Comparison of ENCODE assay signal across 8 cellular contexts in the genomic region with DNA sequence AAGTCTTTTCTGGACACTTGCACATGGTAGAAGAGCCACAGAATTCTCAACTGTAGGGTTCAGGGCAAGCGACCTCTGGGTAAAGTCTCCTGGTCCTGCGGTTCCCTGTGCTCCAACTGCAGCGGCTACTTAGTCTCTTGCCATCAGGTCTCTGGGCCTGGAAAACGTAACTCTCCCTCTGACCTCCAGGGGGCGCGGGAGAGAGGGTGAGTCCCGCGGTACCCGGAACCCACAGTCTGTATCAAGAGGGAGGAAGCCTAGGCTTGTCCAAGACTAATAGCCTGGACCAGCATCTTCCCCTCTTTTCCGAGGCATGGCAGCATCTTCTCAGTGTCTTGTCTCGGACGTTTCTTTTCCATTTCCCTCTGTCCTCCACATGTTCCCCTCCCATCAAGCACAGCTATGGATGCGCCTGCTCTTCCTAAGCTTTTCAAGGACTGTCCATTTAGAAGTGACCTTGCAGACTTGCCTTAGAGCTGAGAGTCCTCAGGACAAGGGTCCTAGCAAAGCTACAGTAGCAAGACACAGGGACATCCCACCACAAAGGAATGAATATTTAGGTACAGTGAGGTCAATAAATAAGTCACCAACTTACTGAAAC. TPM values are rescaled to one million over a fixed set of nuclear protein-coding genes. Genes with fewer than 3 reads are reported as not detected.
DNase-seq lines count a peak whose midpoint lies in the region; ATAC-seq, FAIRE-seq and TF ChIP-seq lines count a peak whose summit lies in the region.

No MANE protein-coding gene starts in this region.

- no peaks in the 10 kb centered on the region for H3K4me1 ChIP-seq in endothelial cell of umbilical vein (ENCODE audit: control insufficient read depth, extremely low read depth, insufficient read depth, low read length)

- no peaks in the 10 kb centered on the region for H3K4me1 Mint-ChIP-seq in activated CD4-positive, alpha-beta memory T cell treated with anti-CD3 and anti-CD28 coated beads, Interleukin-2, amount 10 ng/mL, durations not matched to agents 7 days and 5 days
- no peaks in the 10 kb centered on the region for H3K4me1 Mint-ChIP-seq in neural crest cell

- no peak overlapping the region for H3K4me2 ChIP-seq in endothelial cell of umbilical vein (ENCODE audit: insufficient read depth, low read length)

- H3K79me2 ChIP-seq in endothelial cell of umbilical vein (ENCODE audit: control insufficient read depth, insufficient read depth, low read length) = no peaks in the 10 kb centered on the region

- no peak overlapping the region for H3K27ac ChIP-seq in endothelial cell of umbilical vein (ENCODE audit: insufficient read depth, low read depth, low read length)

- H3K27me3 ChIP-seq in endothelial cell of umbilical vein (ENCODE audit: control insufficient read depth in 2 of 2, insufficient read depth in 2 of 2, low read length in 2 of 2) = peaks cover 2 to 10% of the 10 kb centered on the region in 2 experiments

- no peak overlapping the region for H3K4me3 Mint-ChIP-seq in activated CD4-positive, alpha-beta memory T cell treated with anti-CD3 and anti-CD28 coated beads, Interleukin-2, amount 10 ng/mL, durations not matched to agents 7 days and 5 days
- H3K4me3 Mint-ChIP-seq in neural crest cell = no peak overlapping the region

- H3K9ac ChIP-seq in endothelial cell of umbilical vein (replicated peaks; ENCODE audit: extremely low read depth, insufficient read depth, low read length) = no peak overlapping the region

- FAIRE-seq in endothelial cell of umbilical vein (lab: Jason Lieb, UNC) (peak; percentile 68), urothelium cell line (lab: Jason Lieb, UNC) (no peak)

- CTCF ChIA-PET in activated CD4-positive, alpha-beta memory T cell treated with anti-CD3 and anti-CD28 coated beads, Interleukin-2, amount 10 ng/mL, durations not matched to agents 7 days and 5 days (lab: Charles Lee) = interaction anchor here (0.7 to 1.7 kb wide), 10 partner anchors 8 to 392 kb away, joined by 3 to 7 read pairs (median 4); partner anchors contain the start of gene FSTL4
- CTCF ChIA-PET in endothelial cell of umbilical vein (lab: Charles Lee) = interaction anchor here (0.8 to 3.5 kb wide), 10 partner anchors 9 to 393 kb away, joined by 3 to 28 read pairs (median 5); partner anchors contain the start of gene FSTL4

- no peaks in the 10 kb centered on the region for H3K36me3 ChIP-seq in endothelial cell of umbilical vein (ENCODE audit: control insufficient read depth in 2 of 2, extremely low read depth in 1 of 2, insufficient read depth in 2 of 2, low read length in 2 of 2)

- H3K9me3 Mint-ChIP-seq in activated CD4-positive, alpha-beta memory T cell treated with anti-CD3 and anti-CD28 coated beads, Interleukin-2, amount 10 ng/mL, durations not matched to agents 7 days and 5 days = no peaks in the 10 kb centered on the region
- H3K9me3 Mint-ChIP-seq in neural crest cell = no peaks in the 10 kb centered on the region

- H3K9me3 ChIP-seq in endothelial cell of umbilical vein (replicated peaks; ENCODE audit: control insufficient read depth, insufficient read depth, low read length) = no peaks in the 10 kb centered on the region

- dilution Hi-C loops in endothelial cell of umbilical vein (cut with MboI; ENCODE audit: extremely low pct_ligation_motif_present, low sequenced_read_pairs) = no loop called here

- intact Hi-C loops in endothelial cell of umbilical vein (cut with micrococcal nuclease) = loop anchor here (1.0 kb wide), 2 partner anchors 58 to 316 kb away; no protein-coding TSS in a partner anchor

- TF ChIP-seq POLR2A in endothelial cell of umbilical vein (IDR thresholded peaks at IDR 0.05; ENCODE audit: low read depth, low read length) = no peak

- DNase-seq in CD1c-positive myeloid dendritic cell (ENCODE audit: extremely low spot score) = peak; percentile 62
- peak; percentile 70 for DNase-seq in NCI-H69 (lab: John Stamatoyannopoulos, UW)
- DNase-seq in activated CD4-positive, alpha-beta memory T cell treated with anti-CD3 and anti-CD28 coated beads, Interleukin-2, amount 10 ng/mL, durations not matched to agents 7 days and 5 days = peak; percentile 62
- DNase-seq in endothelial cell of umbilical vein (ENCODE audit: low read depth, low spot score) = peak; percentile 55
- DNase-seq in neural crest cell (ENCODE audit: low read depth, low spot score) = peak; percentile 62
- peak; percentile 70 for DNase-seq in urothelium cell line (ENCODE audit: low spot score)

- TF ChIP-seq CTCF in endothelial cell of umbilical vein (IDR thresholded peaks at IDR 0.05; ENCODE audit: extremely low read depth in 1 of 2, insufficient read depth in 1 of 2, low read depth in 1 of 2, low read length in 2 of 2) (peak; percentile 75 to 89), neural crest cell (conservative IDR thresholded peaks at IDR 0.05) (peak; percentile 70)

- no peaks in the 10 kb centered on the region for H3K9me1 ChIP-seq in endothelial cell of umbilical vein (replicated peaks; ENCODE audit: control insufficient read depth, extremely low read depth, insufficient read depth, low read length)

- H3K27ac Mint-ChIP-seq in activated CD4-positive, alpha-beta memory T cell treated with anti-CD3 and anti-CD28 coated beads, Interleukin-2, amount 10 ng/mL, durations not matched to agents 7 days and 5 days = no peak overlapping the region
- H3K27ac Mint-ChIP-seq in neural crest cell (ENCODE audit: unreplicated experiment) = no peak overlapping the region

- H3K36me3 Mint-ChIP-seq in activated CD4-positive, alpha-beta memory T cell treated with anti-CD3 and anti-CD28 coated beads, Interleukin-2, amount 10 ng/mL, durations not matched to agents 7 days and 5 days (ENCODE audit: low read depth) = no peaks in the 10 kb centered on the region
- H3K36me3 Mint-ChIP-seq in neural crest cell (ENCODE audit: low read depth) = no peaks in the 10 kb centered on the region

- no peak overlapping the region for H3K4me3 ChIP-seq in endothelial cell of umbilical vein (replicated peaks in 1 of 3; ENCODE audit: insufficient read depth in 1 of 3, low read depth in 1 of 3, low read length in 3 of 3)

- H3K27me3 Mint-ChIP-seq in activated CD4-positive, alpha-beta memory T cell treated with anti-CD3 and anti-CD28 coated beads, Interleukin-2, amount 10 ng/mL, durations not matched to agents 7 days and 5 days = peaks cover 22% of the 10 kb centered on the region
- no peaks in the 10 kb centered on the region for H3K27me3 Mint-ChIP-seq in neural crest cell (ENCODE audit: low read depth)

- BruUV-seq in endothelial cell of umbilical vein (replicated peaks; lab: Mats Ljungman, UMichigan) = no TSS peak

- ATAC-seq in GM21367 (IDR thresholded peaks at IDR 0.05; ENCODE audit: unreplicated experiment) (peak; percentile 62), GM21576 (IDR thresholded peaks at IDR 0.05; ENCODE audit: unreplicated experiment) (no peak)

- H4K20me1 ChIP-seq in endothelial cell of umbilical vein (replicated peaks; ENCODE audit: control insufficient read depth, extremely low read depth, insufficient read depth, low read length) = no peaks in the 10 kb centered on the region

- POLR2A ChIA-PET in activated CD4-positive, alpha-beta memory T cell treated with anti-CD3 and anti-CD28 coated beads, Interleukin-2, amount 10 ng/mL, durations not matched to agents 7 days and 5 days (lab: Charles Lee) = no interaction called here
- POLR2A ChIA-PET in endothelial cell of umbilical vein (lab: Charles Lee) = interaction anchor here (0.6 kb wide), 1 partner anchor 416 kb away, joined by 6 read pairs; the partner anchor contains the start of gene C5orf15

- no peak overlapping the region for H2AFZ ChIP-seq in endothelial cell of umbilical vein (ENCODE audit: low read depth, low read length)

TF ChIP-seq in endothelial cell of umbilical vein, 7 proteins besides CTCF, POLR2A, EP300 and RAD21:
- TF ChIP-seq, protein P1, sequence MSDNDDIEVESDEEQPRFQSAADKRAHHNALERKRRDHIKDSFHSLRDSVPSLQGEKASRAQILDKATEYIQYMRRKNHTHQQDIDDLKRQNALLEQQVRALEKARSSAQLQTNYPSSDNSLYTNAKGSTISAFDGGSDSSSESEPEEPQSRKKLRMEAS (IDR thresholded peaks at IDR 0.05; ENCODE audit: insufficient read depth, insufficient read length) = no peak
- no peak for TF ChIP-seq JUN (IDR thresholded peaks at IDR 0.05; ENCODE audit: borderline replicate concordance, insufficient read depth, insufficient read length, low read depth)
- TF ChIP-seq MYC (IDR thresholded peaks at IDR 0.05; ENCODE audit: low read depth, low read length) = no peak
- no peak for TF ChIP-seq GATA2 (IDR thresholded peaks at IDR 0.05; ENCODE audit: insufficient read depth, insufficient read length, low read depth, low read length)
- TF ChIP-seq FOS (IDR thresholded peaks at IDR 0.05; ENCODE audit: borderline replicate concordance, insufficient read depth, low read length) = no peak
- no peak for TF ChIP-seq POLR2AphosphoS5 (IDR thresholded peaks at IDR 0.05; ENCODE audit: insufficient read depth, low read depth, low read length)

RNA-seq across cellular contexts. Expression of gene FSTL4, which starts 59.3 kb away (rescaled TPM):
- not detected for total RNA-seq in activated CD4-positive, alpha-beta memory T cell treated with anti-CD3 and anti-CD28 coated beads, Interleukin-2, amount 10 ng/mL, durations not matched to agents 7 days and 5 days
- total RNA-seq in endothelial cell of umbilical vein (0.07 TPM in 1 of 2 replicates, not detected in the other), neural crest cell (1.6 and 2.0 TPM in 2 replicates)
- 0.18 and 0.21 TPM in 2 replicates for polyA plus RNA-seq in endothelial cell of umbilical vein
- polyA plus RNA-seq in endothelial cell of umbilical vein (2011; cell fraction: cytosol; rRNA removed) = 0.23 and 0.27 TPM in 2 replicates
- 0.25 and 0.48 TPM in 2 replicates for polyA plus RNA-seq in endothelial cell of umbilical vein (2011; cell fraction: nucleus; rRNA removed)
- 0.39 and 0.49 TPM in 2 replicates for polyA plus RNA-seq in endothelial cell of umbilical vein (2012)
- polyA minus RNA-seq in endothelial cell of umbilical vein = 0.13 and 1.1 TPM in 2 replicates
- polyA minus RNA-seq in endothelial cell of umbilical vein (2011; cell fraction: cytosol; rRNA and poly(A)+ RNA removed) = not detected
- polyA minus RNA-seq in endothelial cell of umbilical vein (2011; cell fraction: nucleus; rRNA and poly(A)+ RNA removed) = 0.58 TPM in 2 replicates
